Comparison of ENCODE assay signal across 1 cellular context in the genomic region with DNA sequence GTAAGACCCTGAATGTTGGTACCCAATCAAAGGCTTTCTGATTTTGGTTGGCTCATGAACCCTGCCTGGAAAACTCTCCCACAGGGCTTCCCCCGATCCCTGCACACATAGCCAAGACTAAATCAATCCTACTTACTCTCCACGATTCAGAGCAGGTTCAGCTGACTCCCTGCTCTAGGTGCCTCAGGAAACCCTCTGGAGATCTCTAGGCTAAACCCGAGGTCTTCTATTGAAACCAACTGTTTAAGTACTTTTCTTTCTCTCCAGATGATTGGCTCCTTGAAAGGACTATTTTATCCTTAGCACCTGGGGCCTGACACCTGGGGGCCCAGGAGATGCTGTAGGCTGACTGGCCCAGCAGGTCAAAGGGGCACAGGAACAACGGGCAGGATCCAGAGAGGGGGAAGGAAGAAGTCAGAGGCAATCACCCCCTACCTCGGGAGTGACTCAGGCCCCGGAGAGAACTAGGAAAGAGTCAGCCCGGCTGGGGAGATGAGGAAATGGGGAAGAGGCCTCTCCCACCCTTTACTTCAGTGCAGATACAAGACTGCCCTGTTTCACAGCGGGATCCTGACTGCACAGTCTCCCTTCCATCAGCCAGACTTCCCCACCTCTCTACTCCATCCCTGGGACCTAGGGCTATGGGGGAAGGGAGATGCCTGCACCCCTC.
TF ChIP-seq lines count a peak whose summit lies in the region.

No MANE protein-coding gene starts in this region.

TF ChIP-seq in neural cell, 6 proteins besides CTCF, POLR2A, EP300 and RAD21 (continued from another document):
- no peak for TF ChIP-seq EZH2 (IDR thresholded peaks at IDR 0.05; ENCODE audit: borderline replicate concordance, insufficient read depth, low read length, poor library complexity, severe bottlenecking)
- TF ChIP-seq POLR2AphosphoS5 (IDR thresholded peaks at IDR 0.05): no peak
- no peak for TF ChIP-seq MXI1 (conservative IDR thresholded peaks at IDR 0.05; ENCODE audit: poor library complexity, severe bottlenecking)
